8 cellular contexts compared by ENCODE assay signal in the genomic region with DNA sequence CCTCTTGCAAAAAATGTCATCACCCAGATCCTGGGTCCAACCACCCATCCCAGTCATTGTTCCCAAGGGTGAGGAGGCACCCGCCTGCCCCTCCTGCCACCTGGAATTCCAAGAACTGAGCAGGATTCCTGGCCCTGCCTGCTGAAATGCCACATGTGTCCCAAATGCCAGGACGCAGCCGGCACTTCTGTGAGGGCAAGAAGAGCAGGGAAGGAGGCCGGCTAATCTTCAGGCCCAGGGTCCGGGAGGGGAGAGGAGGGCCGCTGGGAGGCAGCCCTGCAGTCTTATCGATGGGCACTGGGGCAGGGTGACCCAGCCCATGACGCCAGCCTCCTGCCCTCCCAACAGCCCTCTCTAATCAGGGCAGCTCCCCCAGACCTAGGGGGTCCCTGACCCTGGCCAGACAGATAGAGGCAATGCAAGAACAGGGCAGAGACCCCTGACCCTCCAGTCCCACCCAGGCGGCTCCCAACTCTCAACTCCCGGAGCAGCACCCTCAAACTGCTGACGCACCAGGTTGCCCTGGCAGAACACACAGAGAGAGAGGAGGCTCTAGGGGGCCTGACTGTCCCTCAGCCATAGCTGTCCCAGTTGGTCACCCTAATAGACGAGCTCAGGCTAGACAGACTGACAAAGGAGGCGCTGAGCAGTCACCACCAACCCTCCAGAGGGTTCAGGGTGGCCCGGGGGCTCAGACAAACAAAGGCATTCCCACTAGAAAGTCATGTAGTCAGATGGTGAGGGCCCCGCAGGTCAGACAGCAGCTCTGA. TPM values are rescaled to one million over a fixed set of nuclear protein-coding genes. Genes with fewer than 3 reads are reported as not detected.
A peak's percentile ranks its signal among the peaks of the same experiment; 100 is the strongest.
DNase-seq lines count a peak whose midpoint lies in the region; ATAC-seq and TF ChIP-seq lines count a peak whose summit lies in the region.

No MANE protein-coding gene starts in this region.

- H3K23ac ChIP-seq in mesenchymal stem cell (ENCODE audit: low read length in 2 of 2), result peak overlapping the region in 1 of 2 experiments; percentile 36

- peak overlapping the region in 1 of 2 experiments; percentile 52 for H3K4ac ChIP-seq in mesenchymal stem cell (ENCODE audit: low read depth in 1 of 2, low read length in 2 of 2)

- peak overlapping the region; percentile 23 for H4K91ac ChIP-seq in mesenchymal stem cell (ENCODE audit: low read length)

- no peaks in the 10 kb centered on the region for H3K27me3 ChIP-seq in heart right ventricle
- no peaks in the 10 kb centered on the region for H3K27me3 ChIP-seq in mesenchymal stem cell (ENCODE audit: control insufficient read depth in 1 of 2, insufficient read depth in 1 of 2, low read length in 2 of 2)
- H3K27me3 ChIP-seq in upper lobe of right lung, result no peaks in the 10 kb centered on the region

- no peak overlapping the region for H2BK120ac ChIP-seq in mesenchymal stem cell (ENCODE audit: low read depth, low read length)

- H3K14ac ChIP-seq in mesenchymal stem cell (ENCODE audit: low read length in 2 of 2), result peak overlapping the region in 1 of 2 experiments; percentile 5

- DNase-seq in heart right ventricle, result no peak
- no peak for DNase-seq in left ventricle myocardium superior
- no peak for DNase-seq in astrocyte of the cerebellum (ENCODE audit: low read depth)
- no peak for DNase-seq in mesenchymal stem cell
- DNase-seq in upper lobe of right lung, result no peak
- no peak for DNase-seq in epidermal melanocyte (ENCODE audit: insufficient read length, low spot score)
- no peak for DNase-seq in activated gamma-delta T cell (lab: John Stamatoyannopoulos, UW)

- peak overlapping the region; percentile 98 for H3K4me2 ChIP-seq in mesenchymal stem cell (ENCODE audit: low read length, poor library complexity, severe bottlenecking)

- WGBS in heart right ventricle, 2 donors, result 78 to 79% methylated on average over 15 of the region's 15 CpGs
- WGBS in mesenchymal stem cell, result 90% methylated on average over 15 of the region's 15 CpGs

- H3K9me3 ChIP-seq in heart right ventricle, result no peaks in the 10 kb centered on the region
- no peaks in the 10 kb centered on the region for H3K9me3 ChIP-seq in mesenchymal stem cell (ENCODE audit: control insufficient read depth, low read length)
- no peaks in the 10 kb centered on the region for H3K9me3 ChIP-seq in upper lobe of right lung

- peak overlapping the region in 1 of 2 experiments; percentile 13 for H3K18ac ChIP-seq in mesenchymal stem cell (ENCODE audit: low read depth in 1 of 2, low read length in 2 of 2)

- peaks cover 10 to 55% (median 52%) of the 10 kb centered on the region in 9 donors for H3K4me1 ChIP-seq in heart right ventricle
- H3K4me1 ChIP-seq in mesenchymal stem cell (ENCODE audit: control insufficient read depth, insufficient read depth, low read depth, low read length), result peaks cover 46% of the 10 kb centered on the region
- peaks cover 22% of the 10 kb centered on the region for H3K4me1 ChIP-seq in upper lobe of right lung

- no peak overlapping the region for H2BK5ac ChIP-seq in mesenchymal stem cell (ENCODE audit: low read depth, low read length, poor library complexity, severe bottlenecking)

- in situ Hi-C loops in astrocyte of the cerebellum (cut with HindIII; ENCODE audit: low sequenced_read_pairs), result no loop called here

- intact Hi-C loops in heart right ventricle (cut with DNase I), result loop anchor here in 3 of 10 donors (10.0 kb wide), 1 partner anchor 149 kb away; a partner anchor contains a TSS
- intact Hi-C loops in left ventricle myocardium superior (cut with micrococcal nuclease), result no loop called here
- intact Hi-C loops in upper lobe of right lung (cut with DNase I), result no loop called here

- TF ChIP-seq CTCF in heart right ventricle (IDR thresholded peaks at IDR 0.05), result no peak
- TF ChIP-seq CTCF in astrocyte of the cerebellum (IDR thresholded peaks at IDR 0.05; ENCODE audit: low read depth, low read length, missing control alignments), result no peak
- TF ChIP-seq CTCF in upper lobe of right lung (IDR thresholded peaks at IDR 0.05), result no peak

- ATAC-seq in heart right ventricle (no peak), left ventricle myocardium superior (no peak), upper lobe of right lung (no peak), GM18498 (IDR thresholded peaks at IDR 0.05; ENCODE audit: unreplicated experiment) (no peak)

- H3K27ac ChIP-seq in heart right ventricle (peak overlapping the region in 3 of 10 donors; percentile 76 to 90 (median 83)), mesenchymal stem cell (ENCODE audit: low read length, poor library complexity, severe bottlenecking) (no peak overlapping the region), upper lobe of right lung (no peak overlapping the region)

- peak overlapping the region in 9 of 10 donors; percentile 78 to 96 (median 91) for H3K4me3 ChIP-seq in heart right ventricle
- H3K4me3 ChIP-seq in astrocyte of the cerebellum (ENCODE audit: low read depth, low read length), result peak overlapping the region; percentile 69
- peak overlapping the region; percentile 93 to 100 for H3K4me3 ChIP-seq in mesenchymal stem cell (ENCODE audit: insufficient read depth in 1 of 2, low read depth in 1 of 2, low read length in 2 of 2)
- H3K4me3 ChIP-seq in upper lobe of right lung, result peak overlapping the region; percentile 80

- H2AFZ ChIP-seq in mesenchymal stem cell (ENCODE audit: low read depth, low read length), result no peak overlapping the region

- peak overlapping the region; percentile 12 for H2BK15ac ChIP-seq in mesenchymal stem cell (ENCODE audit: low read depth, poor library complexity, severe bottlenecking)

- H2AK5ac ChIP-seq in mesenchymal stem cell (ENCODE audit: low read length, severe bottlenecking), result peak overlapping the region; percentile 3

- H3K36me3 ChIP-seq in heart right ventricle (peaks cover 0 to 4% (median 0%) of the 10 kb centered on the region in 9 donors), mesenchymal stem cell (ENCODE audit: control insufficient read depth in 1 of 2, insufficient read depth in 2 of 2, low read depth in 1 of 2, low read length in 2 of 2) (peaks cover 0 to 16% of the 10 kb centered on the region in 2 experiments), upper lobe of right lung (no peaks in the 10 kb centered on the region)

- peak overlapping the region; percentile 53 for H4K8ac ChIP-seq in mesenchymal stem cell (ENCODE audit: low read length)

- peak overlapping the region in 1 of 2 experiments; percentile 72 for H2BK12ac ChIP-seq in mesenchymal stem cell (ENCODE audit: low read length in 2 of 2)

- H3K9ac ChIP-seq in mesenchymal stem cell (ENCODE audit: low read length), result peak overlapping the region; percentile 89

- H3K79me1 ChIP-seq in mesenchymal stem cell (replicated peaks; ENCODE audit: low read length, poor library complexity, severe bottlenecking), result peaks cover 5% of the 10 kb centered on the region

RNA-seq across cellular contexts. Expression of a gene that starts 1.5 kb away (rescaled TPM):
- 10 to 100 TPM; 11.6 to 41.3 (median 21.0) TPM for total RNA-seq in heart right ventricle
- polyA plus RNA-seq in heart right ventricle, result 10 to 100 TPM; 24.3 to 43.2 TPM
- total RNA-seq in left ventricle myocardium superior, result 21.8 TPM
- 108 TPM for polyA plus RNA-seq in mesenchymal stem cell (2013, experiment 1 of 2)
- polyA plus RNA-seq in mesenchymal stem cell (2013, experiment 2 of 2), result 107 TPM
- 95.9 TPM for total RNA-seq in upper lobe of right lung

RNA-seq across cellular contexts. Expression of a gene that starts 16.9 kb away (rescaled TPM):
- total RNA-seq in heart right ventricle (1 to 10 TPM in 2 of 10 donors, under 1 TPM in 8; 0.38 to 1.3 (median 0.79) TPM), left ventricle myocardium superior (0.40 TPM), upper lobe of right lung (3.2 TPM)
- polyA plus RNA-seq in heart right ventricle, result under 1 TPM in 1 of 2 donors, not detected in 1; 0.09 TPM
- polyA plus RNA-seq in mesenchymal stem cell (2013, experiment 1 of 2), result not detected
- polyA plus RNA-seq in mesenchymal stem cell (2013, experiment 2 of 2), result not detected

RNA-seq across cellular contexts. Expression of a gene that starts 16.9 kb away (rescaled TPM):
- total RNA-seq in heart right ventricle, result 10 to 100 TPM; 19.5 to 49.3 (median 30.3) TPM
- 10 to 100 TPM; 65.2 to 73.3 TPM for polyA plus RNA-seq in heart right ventricle
- total RNA-seq in left ventricle myocardium superior, result 36.9 TPM
- 91.0 TPM for polyA plus RNA-seq in mesenchymal stem cell (2013, experiment 1 of 2)
- 88.5 TPM for polyA plus RNA-seq in mesenchymal stem cell (2013, experiment 2 of 2)
- 60.0 TPM for total RNA-seq in upper lobe of right lung

RNA-seq across cellular contexts. Expression of a gene that starts 29.4 kb away (rescaled TPM):
- total RNA-seq in heart right ventricle (1 to 10 TPM; 1.3 to 2.8 (median 2.1) TPM), left ventricle myocardium superior (1.9 TPM), upper lobe of right lung (6.5 TPM)
- 1 to 10 TPM in 1 of 2 donors, under 1 TPM in 1; 0.90 to 2.4 TPM for polyA plus RNA-seq in heart right ventricle
- 5.4 TPM for polyA plus RNA-seq in mesenchymal stem cell (2013, experiment 1 of 2)
- polyA plus RNA-seq in mesenchymal stem cell (2013, experiment 2 of 2), result 5.2 TPM

RNA-seq across cellular contexts. Expression of a gene that starts 49.7 kb away (rescaled TPM):
- total RNA-seq in heart right ventricle (10 to 100 TPM; 21.0 to 30.8 (median 27.1) TPM), left ventricle myocardium superior (19.2 TPM), upper lobe of right lung (30.8 TPM)
- polyA plus RNA-seq in heart right ventricle, result 10 to 100 TPM; 13.5 to 15.2 TPM
- 30.7 TPM for polyA plus RNA-seq in mesenchymal stem cell (2013, experiment 1 of 2)
- polyA plus RNA-seq in mesenchymal stem cell (2013, experiment 2 of 2), result 28.8 TPM
